23 cellular contexts compared by ENCODE assay signal in genomic region chr12:116691205-116691604, GRCh38.
"Had no signal": no experiment of that assay in that cellular context is flagged by ENCODE, and none has a peak within 500 bp of the region (broad histone marks: within the 10 kb centered on the region; RNA-seq: fewer than 3 reads in every experiment).

No MANE protein-coding gene starts in this region.

- H3K27ac Mint-ChIP-seq: dendritic cell treated with granulocyte-macrophage colony-stimulating factor and Interleukin-4, amounts not matched to agents 40 ng/mL and 50 ng/mL, for 4 days; effector memory CD8-positive, alpha-beta T cell; endodermal cell; immature natural killer cell; naive thymus-derived CD4-positive, alpha-beta T cell; natural killer cell had no signal

- H3K4me1 ChIP-seq: foreskin keratinocyte had no signal

- H3K4me2 ChIP-seq: hepatocyte had no signal

- H3K4me3 ChIP-seq: colonic mucosa, esophagus muscularis mucosa, gastroesophageal sphincter, heart left ventricle, hepatocyte, left lung, lower lobe of right lung had no signal

- H3K4me3 Mint-ChIP-seq: dendritic cell treated with granulocyte-macrophage colony-stimulating factor and Interleukin-4, amounts not matched to agents 40 ng/mL and 50 ng/mL, for 4 days; effector memory CD8-positive, alpha-beta T cell; endodermal cell; immature natural killer cell; naive thymus-derived CD4-positive, alpha-beta T cell; natural killer cell had no signal

- H3K27ac ChIP-seq: colonic mucosa, esophagus muscularis mucosa, foreskin keratinocyte, gastroesophageal sphincter, heart left ventricle, hepatocyte, left lung, lower lobe of right lung had no signal

- H3K27me3 ChIP-seq: colonic mucosa had no signal

- DNase-seq: colonic mucosa; cortex of kidney; effector CD8-positive, alpha-beta T cell; effector memory CD8-positive, alpha-beta T cell; endodermal cell; foreskin keratinocyte; heart left ventricle; hypothalamus; immature natural killer cell; islet precursor cell; kidney; kidney glomerular epithelial cell; left lung; left ventricle myocardium superior; lower lobe of right lung; mesenchymal stem cell; midbrain; naive thymus-derived CD4-positive, alpha-beta T cell; natural killer cell had no signal

- H3K9me3 Mint-ChIP-seq: dendritic cell treated with granulocyte-macrophage colony-stimulating factor and Interleukin-4, amounts not matched to agents 40 ng/mL and 50 ng/mL, for 4 days; effector memory CD8-positive, alpha-beta T cell; naive thymus-derived CD4-positive, alpha-beta T cell; natural killer cell had no signal

- H3K36me3 Mint-ChIP-seq: immature natural killer cell; naive thymus-derived CD4-positive, alpha-beta T cell; natural killer cell had no signal

- H3K36me3 ChIP-seq: colonic mucosa, esophagus muscularis mucosa, gastroesophageal sphincter, heart left ventricle, left lung, lower lobe of right lung had no signal

- H3K9me3 ChIP-seq: colonic mucosa, esophagus muscularis mucosa, gastroesophageal sphincter, heart left ventricle, left lung, lower lobe of right lung had no signal
